In genomic region chr1:1510912-1511532, GRCh38 we compare ENCODE assay signal across 8 cellular contexts. TPM values are rescaled to one million over a fixed set of nuclear protein-coding genes. Genes with fewer than 3 reads are reported as not detected.
DNase-seq lines count a peak whose midpoint lies in the region; ATAC-seq and TF ChIP-seq lines count a peak whose summit lies in the region.

No MANE protein-coding gene starts in this region.

- H3K4me1 Mint-ChIP-seq in activated T-cell treated with anti-CD3 and anti-CD28 coated beads, Interleukin-2, amount 50 U/mL, for 24 hours (ENCODE audit: low read depth) = peaks cover 17% of the 10 kb centered on the region

- H3K27ac Mint-ChIP-seq in activated T-cell treated with anti-CD3 and anti-CD28 coated beads, Interleukin-2, amount 50 U/mL, for 24 hours = peak overlapping the region; percentile 92

- peak overlapping the region; percentile 85 for H3K4me3 Mint-ChIP-seq in activated T-cell treated with anti-CD3 and anti-CD28 coated beads, Interleukin-2, amount 50 U/mL, for 24 hours

- intact Hi-C loops in left colon (cut with DNase I, micrococcal nuclease) = no loop called here

- H3K36me3 Mint-ChIP-seq in activated T-cell treated with anti-CD3 and anti-CD28 coated beads, Interleukin-2, amount 50 U/mL, for 24 hours (ENCODE audit: low read depth) = peaks cover 28% of the 10 kb centered on the region

- peak; percentile 5 for ATAC-seq in left colon
- ATAC-seq in GM21423 (IDR thresholded peaks at IDR 0.05; ENCODE audit: unreplicated experiment) = no peak

- DNase-seq in activated T-cell treated with anti-CD3 and anti-CD28 coated beads, Interleukin-2, amount 50 U/mL, for 24 hours = no peak
- DNase-seq in activated T-cell treated with anti-CD3 and anti-CD28 coated beads for 4 hours (no peak), NCI-H526 (lab: John Stamatoyannopoulos, UW) (peak; percentile 68 to 69), astrocyte of the spinal cord (ENCODE audit: low read depth, low spot score) (peak; percentile 14), left colon (peak; percentile 13 to 56), substantia nigra (lab: John Stamatoyannopoulos, UW) (no peak), NCI-H2107 treated with DMSO at 0.1 percent for 48 hours (lab: John Stamatoyannopoulos, UW; ENCODE audit: unreplicated experiment) (no peak)

- H3K27me3 Mint-ChIP-seq in activated T-cell treated with anti-CD3 and anti-CD28 coated beads, Interleukin-2, amount 50 U/mL, for 24 hours = no peaks in the 10 kb centered on the region

- H3K9me3 Mint-ChIP-seq in activated T-cell treated with anti-CD3 and anti-CD28 coated beads, Interleukin-2, amount 50 U/mL, for 24 hours = no peaks in the 10 kb centered on the region

- H3K4me3 ChIP-seq in astrocyte of the spinal cord (ENCODE audit: low read depth, low read length) = peak overlapping the region; percentile 87

- in situ Hi-C loops in astrocyte of the spinal cord (cut with HindIII; ENCODE audit: low sequenced_read_pairs) = no loop called here

- TF ChIP-seq CTCF in astrocyte of the spinal cord (IDR thresholded peaks at IDR 0.05; ENCODE audit: low read depth, low read length) = no peak

- peak overlapping the region; percentile 83 for H3K27ac ChIP-seq in substantia nigra (ENCODE audit: low read depth, low read length, poor library complexity, severe bottlenecking)

RNA-seq across cellular contexts. Expression of gene ATAD3A, which starts 0.9 kb away (rescaled TPM):
- 10 to 100 TPM; 20.7 to 29.6 TPM for total RNA-seq in left colon

RNA-seq across cellular contexts. Expression of gene TMEM240, which starts 29.4 kb away (rescaled TPM):
- total RNA-seq in left colon = 1 to 10 TPM in 1 of 2 donors, under 1 TPM in 1; 0.67 to 2.6 TPM

RNA-seq across cellular contexts. Expression of gene ATAD3B, which starts 39.5 kb away (rescaled TPM):
- 10 to 100 TPM; 15.2 to 16.4 TPM for total RNA-seq in left colon

Comparison
In these comparisons a context has a peak if more than half of its experiments do, and no peak if none do; other contexts are left out.
1. DNase-seq: peak in NCI-H526 (2 of 2), astrocyte of the spinal cord (single experiment) and left colon (2 of 2); none in activated T-cell treated with anti-CD3 and anti-CD28 coated beads, Interleukin-2, amount 50 U/mL, for 24 hours (single experiment), activated T-cell treated with anti-CD3 and anti-CD28 coated beads for 4 hours (single experiment), substantia nigra (0 of 49) and NCI-H2107 treated with DMSO at 0.1 percent for 48 hours (single experiment).